Comparison of ENCODE assay signal across 8 cellular contexts in genomic region chr9:93577045-93577939, GRCh38. TPM values are rescaled to one million over a fixed set of nuclear protein-coding genes. Genes with fewer than 3 reads are reported as not detected.
DNase-seq lines count a peak whose midpoint lies in the region; ATAC-seq and TF ChIP-seq lines count a peak whose summit lies in the region.

No MANE protein-coding gene starts in this region.

- ATAC-seq in HG03045 (IDR thresholded peaks at IDR 0.05; ENCODE audit: unreplicated experiment) (peak; percentile 21), HG03095 (IDR thresholded peaks at IDR 0.05; ENCODE audit: unreplicated experiment) (no peak)
- ATAC-seq in activated CD8-positive, alpha-beta T cell treated with anti-CD3 and anti-CD28 coated beads for 36 hours, result peak; percentile 17

- no peak for TF ChIP-seq RAD21 in neural cell (conservative IDR thresholded peaks at IDR 0.05)

- peak overlapping the region; percentile 88 for H3K4me2 ChIP-seq in neural cell (ENCODE audit: low read length)

- TF ChIP-seq EP300 in neural cell (conservative IDR thresholded peaks at IDR 0.05; ENCODE audit: poor library complexity, severe bottlenecking), result no peak

- H3K79me2 ChIP-seq in neural cell (replicated peaks; ENCODE audit: insufficient read depth, low read length), result peaks cover 61% of the 10 kb centered on the region

- CTCF ChIA-PET in activated CD8-positive, alpha-beta T cell treated with anti-CD3 and anti-CD28 coated beads for 36 hours (lab: Charles Lee), result no interaction called here

- H3K9me3 Mint-ChIP-seq in activated CD8-positive, alpha-beta T cell treated with anti-CD3 and anti-CD28 coated beads for 36 hours, result no peaks in the 10 kb centered on the region

- peak; percentile 51 for DNase-seq in DMS53 (lab: John Stamatoyannopoulos, UW)
- DNase-seq in DMS53 treated with DMSO at 0.1 percent for 48 hours (lab: John Stamatoyannopoulos, UW; ENCODE audit: unreplicated experiment), result no peak
- DNase-seq in activated CD8-positive, alpha-beta T cell treated with anti-CD3 and anti-CD28 coated beads for 36 hours, result no peak
- DNase-seq in fibroblast of gingiva (ENCODE audit: low read depth), result peak; percentile 18
- DNase-seq in SKM-1 treated with dmso at 0.1 percent for 144 hours (lab: John Stamatoyannopoulos, UW; ENCODE audit: unreplicated experiment), result no peak

- H3K4me3 ChIP-seq in neural cell (ENCODE audit: low read length), result peak overlapping the region; percentile 83

- H3F3A ChIP-seq in neural cell (ENCODE audit: insufficient read depth, low read length, poor library complexity, severe bottlenecking), result no peaks in the 10 kb centered on the region

- no peak overlapping the region for H3K27ac ChIP-seq in neural cell (ENCODE audit: low read length)

- peaks cover 2% of the 10 kb centered on the region for H3K36me3 Mint-ChIP-seq in activated CD8-positive, alpha-beta T cell treated with anti-CD3 and anti-CD28 coated beads for 36 hours (ENCODE audit: low read depth)

- no peak for TF ChIP-seq CTCF in activated CD8-positive, alpha-beta T cell treated with anti-CD3 and anti-CD28 coated beads for 36 hours (IDR thresholded peaks at IDR 0.05)
- TF ChIP-seq CTCF in neural cell (IDR thresholded peaks at IDR 0.05; ENCODE audit: poor library complexity, severe bottlenecking), result no peak

- peaks cover 34% of the 10 kb centered on the region for H3K4me1 Mint-ChIP-seq in activated CD8-positive, alpha-beta T cell treated with anti-CD3 and anti-CD28 coated beads for 36 hours (ENCODE audit: low read depth)

- no peaks in the 10 kb centered on the region for H3K27me3 Mint-ChIP-seq in activated CD8-positive, alpha-beta T cell treated with anti-CD3 and anti-CD28 coated beads for 36 hours

- H3K9me3 ChIP-seq in neural cell (ENCODE audit: low read length), result no peaks in the 10 kb centered on the region

- H3K4me3 Mint-ChIP-seq in activated CD8-positive, alpha-beta T cell treated with anti-CD3 and anti-CD28 coated beads for 36 hours, result peak overlapping the region; percentile 80

- POLR2A ChIA-PET in activated CD8-positive, alpha-beta T cell treated with anti-CD3 and anti-CD28 coated beads for 36 hours (lab: Charles Lee), result interaction anchor here (1.3 to 1.8 kb wide), 2 partner anchors 11 to 12 kb away, joined by 3 to 6 read pairs; no protein-coding TSS in a partner anchor

- H3K27me3 ChIP-seq in neural cell (ENCODE audit: insufficient read depth, low read depth, low read length), result no peaks in the 10 kb centered on the region

- no peaks in the 10 kb centered on the region for H3K36me3 ChIP-seq in neural cell (ENCODE audit: insufficient read depth, low read length)

- H3K27ac Mint-ChIP-seq in activated CD8-positive, alpha-beta T cell treated with anti-CD3 and anti-CD28 coated beads for 36 hours, result peak overlapping the region; percentile 86

- peaks cover 6% of the 10 kb centered on the region for H4K20me1 ChIP-seq in neural cell (ENCODE audit: insufficient read depth)

- H3K9me2 ChIP-seq in neural cell (ENCODE audit: insufficient read depth, low read length), result no peaks in the 10 kb centered on the region

- H2AFZ ChIP-seq in neural cell (ENCODE audit: low read depth, low read length), result no peak overlapping the region

- peak overlapping the region; percentile 68 for H3K9ac ChIP-seq in neural cell (ENCODE audit: low read length)

- intact Hi-C loops in activated CD8-positive, alpha-beta T cell treated with anti-CD3 and anti-CD28 coated beads for 36 hours (cut with micrococcal nuclease), result no loop called here

TF ChIP-seq in neural cell, 6 proteins besides CTCF, POLR2A, EP300 and RAD21:
- TF ChIP-seq REST (IDR thresholded peaks at IDR 0.05; ENCODE audit: borderline replicate concordance) (no peak), TAF1 (IDR thresholded peaks at IDR 0.05; ENCODE audit: low read depth) (peak; percentile 1)
TF ChIP-seq in neural cell: peak in this region for 1.

RNA-seq across cellular contexts. Expression of gene PHF2, which starts 0.9 kb away (rescaled TPM):
- total RNA-seq in activated CD8-positive, alpha-beta T cell treated with anti-CD3 and anti-CD28 coated beads for 36 hours, result 10 to 100 TPM; 12.9 to 13.1 TPM
- polyA plus RNA-seq in neural cell, result 42.4 and 42.8 TPM in 2 replicates
- 46.5 and 48.5 TPM in 2 replicates for polyA minus RNA-seq in neural cell

Comparison
In these comparisons a context has a peak if more than half of its experiments do, and no peak if none do; other contexts are left out.
1. DNase-seq: peak in DMS53 (single experiment) and fibroblast of gingiva (single experiment); none in DMS53 treated with DMSO at 0.1 percent for 48 hours (single experiment), activated CD8-positive, alpha-beta T cell treated with anti-CD3 and anti-CD28 coated beads for 36 hours (single experiment) and SKM-1 treated with dmso at 0.1 percent for 144 hours (single experiment).